Comparison of ENCODE assay signal across 1 cellular context in genomic region chr11:75821202-75821601, GRCh38.
TF ChIP-seq lines count a peak whose summit lies in the region.

No MANE protein-coding gene starts in this region.

TF ChIP-seq in IMR-90, 13 proteins besides CTCF, POLR2A, EP300 and RAD21 (continued from another document):
- TF ChIP-seq MAFK (IDR thresholded peaks at IDR 0.05; ENCODE audit: low read depth, low read length): no peak
- no peak for TF ChIP-seq NFE2L2 (IDR thresholded peaks at IDR 0.05; ENCODE audit: low read depth, low read length)
- TF ChIP-seq MAZ (IDR thresholded peaks at IDR 0.05; ENCODE audit: borderline replicate concordance, low read depth, low read length): no peak
- TF ChIP-seq FOS (IDR thresholded peaks at IDR 0.05; ENCODE audit: low read depth, low read length): no peak
- no peak for TF ChIP-seq CEBPB (IDR thresholded peaks at IDR 0.05; ENCODE audit: low read depth, low read length)
- no peak for TF ChIP-seq SMC3 (IDR thresholded peaks at IDR 0.05; ENCODE audit: low read depth, low read length)
- no peak for TF ChIP-seq ELK1 (IDR thresholded peaks at IDR 0.05; ENCODE audit: borderline replicate concordance, low read depth, low read length)
- TF ChIP-seq RCOR1 (IDR thresholded peaks at IDR 0.05; ENCODE audit: insufficient replicate concordance, low read length): no peak
- TF ChIP-seq CHD1 (IDR thresholded peaks at IDR 0.05; ENCODE audit: low read depth, low read length): no peak
- no peak for TF ChIP-seq USF2 (IDR thresholded peaks at IDR 0.05; ENCODE audit: low read depth, low read length)
- TF ChIP-seq MXI1 (IDR thresholded peaks at IDR 0.05; ENCODE audit: borderline replicate concordance, low read depth, low read length): no peak
